Comparison of ENCODE assay signal across 8 cellular contexts in genomic region chr11:47768090-47768620, GRCh38. TPM values are rescaled to one million over a fixed set of nuclear protein-coding genes. Genes with fewer than 3 reads are reported as not detected.
DNase-seq lines count a peak whose midpoint lies in the region; ATAC-seq, FAIRE-seq and TF ChIP-seq lines count a peak whose summit lies in the region.

No MANE protein-coding gene starts in this region.

- peaks cover under 1 to 12% of the 10 kb centered on the region in 2 experiments; a peak in 2 of 4 replicates for H3K36me3 ChIP-seq in GM12878 (ENCODE audit: control insufficient read depth in 2 of 2, insufficient read depth in 2 of 2, low read length in 1 of 2)

- CTCF ChIA-PET in RWPE1 (lab: Yijun Ruan, JAX) (no interaction called here), GM12878 (lab: Yijun Ruan, JAX) (interaction anchor here (0.6 to 2.1 kb wide), 4 partner anchors 11 to 553 kb away, joined by 3 to 11 read pairs (median 3); partner anchors contain the start of gene DDB2)

- TF ChIP-seq EP300 in GM12878 (IDR thresholded peaks at IDR 0.05; ENCODE audit: borderline replicate concordance in 1 of 2, control insufficient read depth in 1 of 2, low read depth in 2 of 2, low read length in 2 of 2), result no peak

- H3K27ac ChIP-seq in RWPE1 (peak overlapping the region; percentile 98), GM12878 (ENCODE audit: control insufficient read depth, insufficient read depth) (peak overlapping the region; percentile 99)

- BruUV-seq in GM12878 (replicated peaks; lab: Mats Ljungman, UMichigan), result no TSS peak

- peak overlapping the region; percentile 0; the same call in 1 of the 2 replicates for H2AFZ ChIP-seq in GM12878 (ENCODE audit: control insufficient read depth, low read depth, low read length)

- TF ChIP-seq CTCF in RWPE1 (conservative IDR thresholded peaks at IDR 0.05; ENCODE audit: low read depth), result no peak
- TF ChIP-seq CTCF in GM12878 (IDR thresholded peaks at IDR 0.05 in 2 of 3, conservative IDR thresholded peaks at IDR 0.05 in 1 of 3; ENCODE audit: control insufficient read depth in 2 of 3, extremely low read depth in 1 of 3, insufficient read depth in 1 of 3, low read depth in 3 of 3, low read length in 3 of 3), result no peak

- no peaks in the 10 kb centered on the region for H4K20me1 ChIP-seq in GM12878 (ENCODE audit: control insufficient read depth, insufficient read depth)

- SMC1A ChIA-PET in GM12878 (lab: Charles Lee; ENCODE audit: uncharacterized antibody, unreplicated experiment), result interaction anchor here (0.8 to 1.4 kb wide), 4 partner anchors 10 to 216 kb away, joined by 3 to 5 read pairs (median 4); partner anchors contain the start of gene AGBL2

- no peak for TF ChIP-seq RAD21 in GM12878 (IDR thresholded peaks at IDR 0.05; ENCODE audit: insufficient read depth, low read depth, low read length)

- FAIRE-seq in GM12878 (lab: Jason Lieb, UNC), result no peak

- no peak; the same call in 1 of the 2 replicates for TF ChIP-seq POLR2A in GM12878 (IDR thresholded peaks at IDR 0.05; ENCODE audit: low read depth, low read length)

- in situ Hi-C loops in GM12878 (cut with MboI), result no loop called here

- peak overlapping the region; percentile 99 for H3K9ac ChIP-seq in GM12878 (ENCODE audit: control insufficient read depth, insufficient read depth, low read length)

- DNase-seq in DMS 273 (lab: John Stamatoyannopoulos, UW; ENCODE audit: unreplicated experiment), result peak; percentile 77
- DNase-seq in Kasumi-1 (lab: John Stamatoyannopoulos, UW), result peak; percentile 67 to 68
- peak; percentile 66 for DNase-seq in RWPE1 (ENCODE audit: low spot score)
- DNase-seq in GM12878 (ENCODE audit: low read depth, low spot score), result no peak
- peak in 43 of 51 donors; percentile 2 to 84 (median 41) for DNase-seq in hypothalamus (lab: John Stamatoyannopoulos, UW)
- peak; percentile 82 for DNase-seq in pulmonary artery endothelial cell (ENCODE audit: low read depth, low spot score)

- ATAC-seq in GM12878 (no peak), GM21825 (IDR thresholded peaks at IDR 0.05; ENCODE audit: unreplicated experiment) (no peak), HG03045 (IDR thresholded peaks at IDR 0.05; ENCODE audit: unreplicated experiment) (no peak)

- H3K4me1 ChIP-seq in GM12878 (ENCODE audit: control insufficient read depth, insufficient read depth, low read length), result no peaks in the 10 kb centered on the region

- 33% methylated on average over 12 of the region's 12 CpGs for WGBS in GM12878 (ENCODE audit: insufficient coverage, insufficient replicate concordance, low lambda C conversion rate, missing lambda C conversion rate)

- peak overlapping the region; percentile 67 for H3K4me2 ChIP-seq in GM12878 (ENCODE audit: control insufficient read depth, insufficient read depth)

- no peaks in the 10 kb centered on the region for H3K27me3 ChIP-seq in GM12878 (replicated peaks in 1 of 2; ENCODE audit: control insufficient read depth in 2 of 2, insufficient read depth in 2 of 2, low read length in 1 of 2)

- peak overlapping the region; percentile 75 for H3K4me3 ChIP-seq in GM12878

- RAD21 ChIA-PET in GM12878 (lab: Charles Lee; ENCODE audit: unreplicated experiment), result no interaction called here

- POLR2A ChIA-PET in RWPE1 (lab: Yijun Ruan, JAX; ENCODE audit: low non-redundant PET) (no interaction called here), GM12878 (lab: Charles Lee) (interaction anchor here (0.5 to 1.4 kb wide), 6 partner anchors 8 to 85 kb away, joined by 3 to 6 read pairs (median 4); partner anchors contain the start of gene NUP160)

- no peaks in the 10 kb centered on the region for H3K9me3 ChIP-seq in GM12878 (replicated peaks; ENCODE audit: control insufficient read depth, insufficient read depth, low read length)

- H3K79me2 ChIP-seq in GM12878 (ENCODE audit: control insufficient read depth, insufficient read depth, low read length), result peaks cover 49% of the 10 kb centered on the region

- intact Hi-C loops in GM12878 (cut with micrococcal nuclease; ENCODE audit: unreplicated experiment), result loop anchor here (5.0 to 10.0 kb wide), 2 partner anchors 84 to 393 kb away; partner anchors contain the start of gene SPI1

TF ChIP-seq in GM12878, 131 proteins besides CTCF, POLR2A, EP300 and RAD21:
- TF ChIP-seq IKZF1 (conservative IDR thresholded peaks at IDR 0.05), result peak; percentile 29
- TF ChIP-seq ASH2L (IDR thresholded peaks at IDR 0.05; ENCODE audit: borderline replicate concordance, low read depth), result no peak
- TF ChIP-seq EED (IDR thresholded peaks at IDR 0.05; ENCODE audit: low read depth), result peak; percentile 19; the same call in 1 of the 2 replicates
- no peak for TF ChIP-seq MYC (IDR thresholded peaks at IDR 0.05; ENCODE audit: insufficient read depth, insufficient read length, insufficient replicate concordance, low read length, severe bottlenecking)
- TF ChIP-seq CBX5 (IDR thresholded peaks at IDR 0.05; ENCODE audit: low read depth), result 0 out of 2 replicates have a peak, but pooled peaks have one; percentile 24
- no peak for TF ChIP-seq EZH2 (IDR thresholded peaks at IDR 0.05; ENCODE audit: borderline replicate concordance, control insufficient read depth, low read depth, low read length)
- 0 out of 2 replicates have a peak, but pooled peaks have one; percentile 73 for TF ChIP-seq MTA3 (IDR thresholded peaks at IDR 0.05; ENCODE audit: borderline replicate concordance, low read length)
- TF ChIP-seq IKZF2 (IDR thresholded peaks at IDR 0.05), result peak; percentile 31 to 48; a peak in 1 of 4 replicates
- TF ChIP-seq SP1 (IDR thresholded peaks at IDR 0.05; ENCODE audit: low read depth, low read length), result no peak
- peak; percentile 66; the same call in 1 of the 2 replicates for TF ChIP-seq TCF12 (IDR thresholded peaks at IDR 0.05; ENCODE audit: low read depth, low read length)
- TF ChIP-seq NFIC (IDR thresholded peaks at IDR 0.05; ENCODE audit: low read depth, low read length), result 0 out of 2 replicates have a peak, but pooled peaks have one; percentile 17
- peak; percentile 53 for TF ChIP-seq RAD51 (IDR thresholded peaks at IDR 0.05)

RNA-seq across cellular contexts. Expression of gene FNBP4, which starts 1.0 kb away (rescaled TPM):
- 782 and 809 TPM in 2 replicates for total RNA-seq in GM12878 (2013; cell fraction: nucleolus; rRNA removed)
- 88.3 and 92.4 TPM in 2 replicates for total RNA-seq in GM12878 (2014; rRNA removed)
- 95.5 and 100 TPM in 2 replicates for total RNA-seq in GM12878 (2014; rRNA removed; fragmentation: Illumina TruSeq; extraction: Trizol)
- total RNA-seq in GM12878 (2021), result 74.9 and 94.9 TPM in 2 replicates
- 35.6 TPM for polyA plus RNA-seq in GM12878 (2011; ENCODE audit: low read depth)
- 162 and 163 TPM in 2 replicates for polyA plus RNA-seq in GM12878 (2011; rRNA removed)
- 95.1 and 96.3 TPM in 2 replicates for polyA plus RNA-seq in GM12878 (2011; cell fraction: cytosol; rRNA removed)
- 443 and 472 TPM in 2 replicates for polyA plus RNA-seq in GM12878 (2011; cell fraction: nucleus; rRNA removed)
- 53.1 and 73.5 TPM in 2 replicates for polyA plus RNA-seq in GM12878 (2012)
- 138 and 153 TPM in 2 replicates for polyA plus RNA-seq in GM12878 (2014; fragmentation: Illumina TruSeq; extraction: Trizol)
- polyA plus RNA-seq in GM12878 (2014; fragmentation: Nextera tagmentation; extraction: Ambion mirVana), result 10 to 100 TPM; 19.7 to 21.9 TPM
- 121 and 127 TPM in 2 replicates for polyA plus RNA-seq in GM12878 (2014; rRNA removed)
- 10 to 100 TPM; 63.3 to 65.4 TPM for polyA plus RNA-seq in GM12878 (2016; fragmentation: Nextera tagmentation; extraction: Ambion mirVana)
- 79.8 and 94.1 TPM in 2 replicates for polyA minus RNA-seq in GM12878 (2011; rRNA and poly(A)+ RNA removed)
- 22.1 and 39.8 TPM in 2 replicates for polyA minus RNA-seq in GM12878 (2011; cell fraction: cytosol; rRNA and poly(A)+ RNA removed)
- polyA minus RNA-seq in GM12878 (2011; cell fraction: nucleus; rRNA and poly(A)+ RNA removed), result 157 and 279 TPM in 2 replicates
- total RNA-seq in pulmonary artery endothelial cell, result 43.6 and 43.9 TPM in 2 replicates

RNA-seq across cellular contexts. Expression of gene AGBL2, which starts 53.0 kb away (rescaled TPM):
- 15.1 and 15.8 TPM in 2 replicates for total RNA-seq in GM12878 (2013; cell fraction: nucleolus; rRNA removed)
- total RNA-seq in GM12878 (2014; rRNA removed) (7.0 and 7.5 TPM in 2 replicates), GM12878 (2014; rRNA removed; fragmentation: Illumina TruSeq; extraction: Trizol) (1.8 and 1.9 TPM in 2 replicates), GM12878 (2021) (3.7 and 4.0 TPM in 2 replicates), pulmonary artery endothelial cell (0.18 and 0.26 TPM in 2 replicates)
- 1.8 TPM for polyA plus RNA-seq in GM12878 (2011; ENCODE audit: low read depth)
- polyA plus RNA-seq in GM12878 (2011; rRNA removed) (12.2 and 14.4 TPM in 2 replicates), GM12878 (2014; fragmentation: Illumina TruSeq; extraction: Trizol) (1.2 and 2.1 TPM in 2 replicates), GM12878 (2014; fragmentation: Nextera tagmentation; extraction: Ambion mirVana) (1 to 10 TPM in 1 of 2 experiments, under 1 TPM in 1; 0.93 to 1.6 TPM), GM12878 (2014; rRNA removed) (8.0 and 8.4 TPM in 2 replicates), GM12878 (2016; fragmentation: Nextera tagmentation; extraction: Ambion mirVana) (1 to 10 TPM; 2.3 to 3.5 TPM)
- polyA plus RNA-seq in GM12878 (2011; cell fraction: cytosol; rRNA removed), result 8.5 and 11.6 TPM in 2 replicates
- polyA plus RNA-seq in GM12878 (2011; cell fraction: nucleus; rRNA removed), result 37.5 and 54.1 TPM in 2 replicates
- 3.8 and 9.7 TPM in 2 replicates for polyA plus RNA-seq in GM12878 (2012)
- polyA minus RNA-seq in GM12878 (2011; rRNA and poly(A)+ RNA removed), result 8.4 and 9.4 TPM in 2 replicates
- 4.8 and 6.7 TPM in 2 replicates for polyA minus RNA-seq in GM12878 (2011; cell fraction: cytosol; rRNA and poly(A)+ RNA removed)
- 22.6 and 55.2 TPM in 2 replicates for polyA minus RNA-seq in GM12878 (2011; cell fraction: nucleus; rRNA and poly(A)+ RNA removed)
